ENCODE assay signal across 2 cellular contexts in the genomic region with DNA sequence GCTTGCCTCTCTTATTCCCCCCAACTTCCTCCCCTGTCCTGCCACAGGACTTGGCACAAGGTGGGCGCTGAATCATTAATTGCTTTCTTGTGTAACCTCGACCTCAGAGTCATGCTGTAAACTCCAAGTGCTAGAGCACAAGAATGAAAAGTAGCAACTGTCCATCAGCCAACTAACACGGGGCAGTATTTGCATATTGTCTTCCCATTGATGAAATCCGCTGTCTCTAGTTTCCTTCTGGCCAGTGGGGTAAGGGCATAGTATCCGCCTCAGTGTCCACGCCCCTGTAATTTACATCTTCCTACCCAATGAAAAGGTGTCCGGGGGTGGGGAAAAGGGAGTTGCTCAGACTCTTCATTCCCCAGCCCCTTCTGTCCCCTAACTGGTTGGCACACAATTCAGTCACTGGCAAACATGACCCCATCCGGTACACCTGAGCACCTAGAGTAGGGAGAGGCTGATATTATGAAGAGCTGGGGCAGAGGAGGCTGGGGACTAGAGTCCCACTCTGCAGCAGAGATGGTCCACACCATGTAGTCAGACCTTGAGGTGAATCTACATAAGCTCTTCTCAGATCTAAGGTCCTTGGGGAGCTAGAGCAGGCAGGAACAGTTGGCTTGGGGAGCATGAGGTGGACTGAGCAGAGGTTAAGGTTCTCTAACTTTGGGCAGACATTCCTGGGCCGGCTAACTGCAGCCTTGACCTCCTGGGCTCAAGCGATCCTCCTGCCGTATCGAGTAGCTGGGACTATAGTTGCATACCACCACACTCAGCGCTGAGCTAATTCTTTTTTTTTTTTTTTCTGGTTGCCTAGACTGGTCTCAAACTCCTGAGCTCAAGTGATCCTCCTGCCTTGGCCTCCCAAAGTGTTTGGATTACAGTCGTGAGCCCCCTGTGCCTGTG.
A peak's percentile ranks its signal among the peaks of the same experiment; 100 is the strongest.
TF ChIP-seq lines count a peak whose summit lies in the region.

No MANE protein-coding gene starts in this region.

TF ChIP-seq in HEK293, 187 proteins besides CTCF, POLR2A, EP300 and RAD21 (continues in another document):
- no peak for TF ChIP-seq ZNF610 (tag by site-specific recombination; IDR thresholded peaks at IDR 0.05; ENCODE audit: borderline replicate concordance)
- no peak for TF ChIP-seq ZFHX2 (tag by site-specific recombination; conservative IDR thresholded peaks at IDR 0.05)
- no peak for TF ChIP-seq ZXDB (tag by site-specific recombination; IDR thresholded peaks at IDR 0.05)
- TF ChIP-seq ZNF214 (tag by site-specific recombination; IDR thresholded peaks at IDR 0.05; ENCODE audit: borderline replicate concordance): no peak
- no peak for TF ChIP-seq ZNF132 (tag by site-specific recombination; IDR thresholded peaks at IDR 0.05; ENCODE audit: borderline replicate concordance)
- TF ChIP-seq, protein P1, sequence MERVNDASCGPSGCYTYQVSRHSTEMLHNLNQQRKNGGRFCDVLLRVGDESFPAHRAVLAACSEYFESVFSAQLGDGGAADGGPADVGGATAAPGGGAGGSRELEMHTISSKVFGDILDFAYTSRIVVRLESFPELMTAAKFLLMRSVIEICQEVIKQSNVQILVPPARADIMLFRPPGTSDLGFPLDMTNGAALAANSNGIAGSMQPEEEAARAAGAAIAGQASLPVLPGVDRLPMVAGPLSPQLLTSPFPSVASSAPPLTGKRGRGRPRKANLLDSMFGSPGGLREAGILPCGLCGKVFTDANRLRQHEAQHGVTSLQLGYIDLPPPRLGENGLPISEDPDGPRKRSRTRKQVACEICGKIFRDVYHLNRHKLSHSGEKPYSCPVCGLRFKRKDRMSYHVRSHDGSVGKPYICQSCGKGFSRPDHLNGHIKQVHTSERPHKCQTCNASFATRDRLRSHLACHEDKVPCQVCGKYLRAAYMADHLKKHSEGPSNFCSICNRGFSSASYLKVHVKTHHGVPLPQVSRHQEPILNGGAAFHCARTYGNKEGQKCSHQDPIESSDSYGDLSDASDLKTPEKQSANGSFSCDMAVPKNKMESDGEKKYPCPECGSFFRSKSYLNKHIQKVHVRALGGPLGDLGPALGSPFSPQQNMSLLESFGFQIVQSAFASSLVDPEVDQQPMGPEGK (tag by site-specific recombination; IDR thresholded peaks at IDR 0.05): 0 out of 2 replicates have a peak, but pooled peaks have one; percentile 3
- no peak for TF ChIP-seq ZNF157 (tag by site-specific recombination; IDR thresholded peaks at IDR 0.05)
- no peak for TF ChIP-seq ZNF248 (tag by site-specific recombination; IDR thresholded peaks at IDR 0.05)
- TF ChIP-seq ZNF433 (tag by site-specific recombination; IDR thresholded peaks at IDR 0.05; ENCODE audit: low read depth): no peak
- TF ChIP-seq TSHZ1 (tag by site-specific recombination; IDR thresholded peaks at IDR 0.05; ENCODE audit: borderline replicate concordance): no peak
- TF ChIP-seq, protein P2, sequence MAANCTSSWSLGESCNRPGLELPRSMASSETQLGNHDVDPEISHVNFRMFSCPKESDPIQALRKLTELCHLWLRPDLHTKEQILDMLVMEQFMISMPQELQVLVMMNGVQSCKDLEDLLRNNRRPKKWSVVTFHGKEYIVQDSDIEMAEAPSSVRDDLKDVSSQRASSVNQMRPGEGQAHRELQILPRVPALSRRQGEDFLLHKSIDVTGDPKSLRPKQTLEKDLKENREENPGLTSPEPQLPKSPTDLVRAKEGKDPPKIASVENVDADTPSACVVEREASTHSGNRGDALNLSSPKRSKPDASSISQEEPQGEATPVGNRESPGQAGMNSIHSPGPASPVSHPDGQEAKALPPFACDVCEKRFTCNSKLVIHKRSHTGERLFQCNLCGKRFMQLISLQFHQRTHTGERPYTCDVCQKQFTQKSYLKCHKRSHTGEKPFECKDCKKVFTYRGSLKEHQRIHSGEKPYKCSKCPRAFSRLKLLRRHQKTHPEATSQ (tag by site-specific recombination; IDR thresholded peaks at IDR 0.05): no peak
- TF ChIP-seq, protein P3, sequence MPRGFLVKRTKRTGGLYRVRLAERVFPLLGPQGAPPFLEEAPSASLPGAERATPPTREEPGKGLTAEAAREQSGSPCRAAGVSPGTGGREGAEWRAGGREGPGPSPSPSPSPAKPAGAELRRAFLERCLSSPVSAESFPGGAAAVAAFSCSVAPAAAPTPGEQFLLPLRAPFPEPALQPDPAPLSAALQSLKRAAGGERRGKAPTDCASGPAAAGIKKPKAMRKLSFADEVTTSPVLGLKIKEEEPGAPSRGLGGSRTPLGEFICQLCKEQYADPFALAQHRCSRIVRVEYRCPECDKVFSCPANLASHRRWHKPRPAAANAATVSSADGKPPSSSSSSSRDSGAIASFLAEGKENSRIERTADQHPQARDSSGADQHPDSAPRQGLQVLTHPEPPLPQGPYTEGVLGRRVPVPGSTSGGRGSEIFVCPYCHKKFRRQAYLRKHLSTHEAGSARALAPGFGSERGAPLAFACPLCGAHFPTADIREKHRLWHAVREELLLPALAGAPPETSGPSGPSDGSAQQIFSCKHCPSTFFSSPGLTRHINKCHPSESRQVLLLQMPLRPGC (tag by site-specific recombination; IDR thresholded peaks at IDR 0.05): 0 out of 2 replicates have a peak, but pooled peaks have one; percentile 43
- no peak for TF ChIP-seq ZNF777 (tag by site-specific recombination; IDR thresholded peaks at IDR 0.05; ENCODE audit: borderline replicate concordance)

TF ChIP-seq in H1, 55 proteins besides CTCF, POLR2A, EP300 and RAD21:
- TF ChIP-seq CHD2 (IDR thresholded peaks at IDR 0.05; ENCODE audit: low read length) (peak; percentile 78), RNF2 (IDR thresholded peaks at IDR 0.05; ENCODE audit: borderline replicate concordance, low read depth, low read length, missing control alignments, poor library complexity, severe bottlenecking) (no peak), SP2 (IDR thresholded peaks at IDR 0.05; ENCODE audit: low read length) (peak; percentile 30; the same call in 1 of the 2 replicates), E2F6 (IDR thresholded peaks at IDR 0.05) (no peak), SP1 (IDR thresholded peaks at IDR 0.05; ENCODE audit: low read depth, low read length) (peak; percentile 94), TAF1 (IDR thresholded peaks at IDR 0.05; ENCODE audit: low read depth, low read length) (0 out of 2 replicates have a peak, but pooled peaks have one; percentile 19), CEBPB (IDR thresholded peaks at IDR 0.05; ENCODE audit: low read depth, low read length) (0 out of 2 replicates have a peak, but pooled peaks have one; percentile 5), GABPA (IDR thresholded peaks at IDR 0.05; ENCODE audit: borderline replicate concordance, insufficient read depth, low read length) (no peak)
- TF ChIP-seq, protein P4, sequence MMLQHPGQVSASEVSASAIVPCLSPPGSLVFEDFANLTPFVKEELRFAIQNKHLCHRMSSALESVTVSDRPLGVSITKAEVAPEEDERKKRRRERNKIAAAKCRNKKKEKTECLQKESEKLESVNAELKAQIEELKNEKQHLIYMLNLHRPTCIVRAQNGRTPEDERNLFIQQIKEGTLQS (IDR thresholded peaks at IDR 0.05; ENCODE audit: insufficient read depth, low read depth, low read length): no peak
